Comparison of ENCODE assay signal across 1 cellular context in genomic region chr20:50274570-50275430, GRCh38.
TF ChIP-seq lines count a peak whose summit lies in the region.

No MANE protein-coding gene starts in this region.

TF ChIP-seq in SK-N-SH, 30 proteins besides CTCF, POLR2A, EP300 and RAD21 (continued from another document):
- TF ChIP-seq PBX3 (IDR thresholded peaks at IDR 0.05) = no peak
- no peak for TF ChIP-seq USF2 (IDR thresholded peaks at IDR 0.05; ENCODE audit: borderline replicate concordance, low read depth, low read length)
- no peak for TF ChIP-seq FOSL2 (IDR thresholded peaks at IDR 0.05; ENCODE audit: borderline replicate concordance, low read depth)
- TF ChIP-seq USF1 (IDR thresholded peaks at IDR 0.05; ENCODE audit: borderline replicate concordance, low read depth) = no peak
- TF ChIP-seq TCF12 (IDR thresholded peaks at IDR 0.05) = no peak
- no peak for TF ChIP-seq NFIC (IDR thresholded peaks at IDR 0.05; ENCODE audit: borderline replicate concordance)
- no peak for TF ChIP-seq YY1 (IDR thresholded peaks at IDR 0.05; ENCODE audit: low read depth)
